In the genomic region with DNA sequence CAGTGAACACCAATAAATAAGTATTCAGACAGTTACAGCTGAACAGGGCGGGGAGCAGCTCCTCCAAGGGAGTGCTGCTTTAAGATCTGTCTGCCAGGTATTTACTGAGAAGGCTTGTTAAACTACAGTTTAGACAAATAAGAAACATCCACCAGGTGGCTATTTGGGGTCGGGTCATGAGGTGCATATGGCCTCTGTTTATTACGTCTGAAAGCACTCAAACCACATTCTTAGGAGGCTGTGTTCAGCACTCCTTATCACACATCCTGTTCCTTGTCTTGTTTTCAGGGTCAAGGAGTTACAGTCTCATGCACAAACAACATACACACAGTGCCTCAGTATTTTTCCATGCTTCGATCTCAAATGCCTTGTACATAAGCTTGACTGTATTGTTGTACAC, we compare ENCODE assay signal across 15 cellular contexts.
"Had no signal": no experiment of that assay in that cellular context is flagged by ENCODE, and none has a peak within 500 bp of the region (broad histone marks: within the 10 kb centered on the region; RNA-seq: fewer than 3 reads in every experiment).

No MANE protein-coding gene starts in this region.

- ATAC-seq: activated CD8-positive, alpha-beta T cell treated with anti-CD3 and anti-CD28 coated beads, Interleukin-2, amount 10 ng/mL, durations not matched to agents 7 days and 5 days; left lung; natural killer cell treated with Interleukin-12 subunit alpha and Interleukin-12 subunit beta and Interleukin-15 and Interleukin-18, amount 100 ng/mL, for 72 hours; right cardiac atrium; stimulated activated effector memory CD8-positive, alpha-beta T cell treated with anti-CD3 and anti-CD28 coated beads, Interleukin-12 subunit alpha, Interleukin-12 subunit beta, amount 100 ng/mL, for 72 hours had no signal

- DNase-seq: activated CD4-positive, alpha-beta T cell treated with anti-CD3 and anti-CD28 coated beads for 48 hours; activated CD8-positive, alpha-beta memory T cell treated with anti-CD3 and anti-CD28 coated beads, Interleukin-2, amount 50 U/mL, for 48 hours; activated CD8-positive, alpha-beta T cell treated with anti-CD3 and anti-CD28 coated beads, Interleukin-2, amount 10 ng/mL, durations not matched to agents 7 days and 5 days; activated naive CD4-positive, alpha-beta T cell treated with anti-CD3 and anti-CD28 coated beads for 36 hours; colonic mucosa; effector CD4-positive, alpha-beta T cell; left lung; mesenchymal stem cell; nucleus accumbens; right cardiac atrium; thyroid gland had no signal

- H3K4me3 ChIP-seq: colonic mucosa, left lung, smooth muscle cell, thyroid gland, vagina had no signal
